Comparison of ENCODE assay signal across 26 cellular contexts in the genomic region with DNA sequence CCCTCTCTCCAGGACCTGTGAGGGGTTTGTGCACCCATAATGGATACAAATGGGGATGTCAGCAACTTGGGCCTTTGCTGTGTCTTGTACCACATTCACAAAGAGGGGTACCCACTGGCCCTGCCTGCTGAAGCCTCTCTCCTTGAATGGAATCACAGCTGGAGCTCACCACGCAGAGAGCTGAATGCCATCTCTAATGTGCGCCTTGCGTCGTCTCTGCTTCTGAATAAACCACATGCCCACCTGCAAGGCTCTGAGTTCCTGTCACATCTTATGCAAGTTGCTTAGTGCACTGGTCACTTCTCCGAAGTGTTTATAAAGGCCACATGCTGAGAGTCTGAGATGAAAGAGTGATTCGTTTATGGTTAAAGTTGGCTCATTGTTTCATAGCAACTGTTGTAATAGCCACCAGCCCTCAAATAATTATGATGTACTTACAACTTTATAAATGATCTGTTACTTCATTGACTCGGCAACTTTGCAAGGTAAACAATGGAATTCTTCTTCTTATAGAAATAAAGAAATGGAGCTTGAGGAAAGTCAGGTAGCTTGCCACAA.
"Had no signal": no experiment of that assay in that cellular context is flagged by ENCODE, and none has a peak within 500 bp of the region (broad histone marks: within the 10 kb centered on the region; RNA-seq: fewer than 3 reads in every experiment).

No MANE protein-coding gene starts in this region.

- ATAC-seq: activated T-cell treated with anti-CD3 and anti-CD28 coated beads, Interleukin-2, amount 50 U/mL, for 4 hours; heart right ventricle; left lung; right cardiac atrium had no signal

- H3K36me3 ChIP-seq: heart right ventricle, left lung, prostate gland, stomach, suprapubic skin, tibial nerve, uterus had no signal

- H3K36me3 Mint-ChIP-seq: activated naive CD8-positive, alpha-beta T cell treated with anti-CD3 and anti-CD28 coated beads, Interleukin-2, amount 10 ng/mL, durations not matched to agents 7 days and 5 days had no signal

- H3K27me3 ChIP-seq: heart right ventricle, left lung, stomach, suprapubic skin, tibial nerve, uterus had no signal

- H3K9me3 Mint-ChIP-seq: activated B cell treated with CpG ODN at 0.5 μM for 24 hours; activated naive CD4-positive, alpha-beta T cell treated with anti-CD3 and anti-CD28 coated beads for 36 hours; activated naive CD8-positive, alpha-beta T cell treated with anti-CD3 and anti-CD28 coated beads, Interleukin-2, amount 10 ng/mL, durations not matched to agents 7 days and 5 days; activated T-cell treated with anti-CD3 and anti-CD28 coated beads, Interleukin-2, amount 50 U/mL, for 4 hours; naive B cell; T-helper 1 cell treated with Interleukin-12 subunit alpha and Interleukin-12 subunit beta and Interleukin-4 antibody, amounts not matched to agents 30 μg/mL and 1 μg/mL, for 36 hours had no signal

- H3K9me3 ChIP-seq: heart right ventricle, left lung, prostate gland, stomach, suprapubic skin, tibial nerve, uterus had no signal

- H3K4me1 Mint-ChIP-seq: activated B cell treated with CpG ODN at 0.5 μM for 24 hours; activated naive CD8-positive, alpha-beta T cell treated with anti-CD3 and anti-CD28 coated beads, Interleukin-2, amount 10 ng/mL, durations not matched to agents 7 days and 5 days had no signal

- H3K4me3 ChIP-seq: coronary artery, heart right ventricle, left lung, lung, prostate gland, stomach, suprapubic skin, tibial nerve, uterus had no signal

- DNase-seq: activated B cell treated with CpG ODN at 0.5 μM for 24 hours; activated CD4-positive, alpha-beta T cell treated with anti-CD3 and anti-CD28 coated beads for 4 hours; activated CD4-positive, alpha-beta T cell treated with anti-CD3 and anti-CD28 coated beads, Interleukin-2, amount 50 U/mL, for 48 hours; activated CD8-positive, alpha-beta memory T cell treated with anti-CD3 and anti-CD28 coated beads, Interleukin-2, amount 50 U/mL, for 48 hours; activated naive CD4-positive, alpha-beta T cell treated with anti-CD3 and anti-CD28 coated beads for 36 hours; activated naive CD8-positive, alpha-beta T cell treated with anti-CD3 and anti-CD28 coated beads, Interleukin-2, amount 10 ng/mL, durations not matched to agents 7 days and 5 days; activated T-cell treated with anti-CD3 and anti-CD28 coated beads, Interleukin-2, amount 50 U/mL, for 4 hours; amniotic stem cell; cerebellar nuclear complex; effector CD4-positive, alpha-beta T cell; foreskin fibroblast; heart right ventricle; left lung; naive B cell; right cardiac atrium; stimulated activated CD4-positive, alpha-beta T cell treated with anti-CD3 and anti-CD28 coated beads, Interleukin-12 subunit alpha, Interleukin-12 subunit beta, amount 100 ng/mL, for 4 hours; stimulated activated CD4-positive, alpha-beta T cell treated with anti-CD3 and anti-CD28 coated beads, Interleukin-4, amount 100 ng/mL, for 4 hours; stomach; T1000; uterus had no signal

- H3K4me3 Mint-ChIP-seq: activated B cell treated with CpG ODN at 0.5 μM for 24 hours; activated naive CD4-positive, alpha-beta T cell treated with anti-CD3 and anti-CD28 coated beads for 36 hours; activated naive CD8-positive, alpha-beta T cell treated with anti-CD3 and anti-CD28 coated beads, Interleukin-2, amount 10 ng/mL, durations not matched to agents 7 days and 5 days; activated T-cell treated with anti-CD3 and anti-CD28 coated beads, Interleukin-2, amount 50 U/mL, for 4 hours; naive B cell; T-helper 1 cell treated with Interleukin-12 subunit alpha and Interleukin-12 subunit beta and Interleukin-4 antibody, amounts not matched to agents 30 μg/mL and 1 μg/mL, for 36 hours had no signal

- H3K27ac Mint-ChIP-seq: activated B cell treated with CpG ODN at 0.5 μM for 24 hours; activated naive CD4-positive, alpha-beta T cell treated with anti-CD3 and anti-CD28 coated beads for 36 hours; activated naive CD8-positive, alpha-beta T cell treated with anti-CD3 and anti-CD28 coated beads, Interleukin-2, amount 10 ng/mL, durations not matched to agents 7 days and 5 days; T-helper 1 cell treated with Interleukin-12 subunit alpha and Interleukin-12 subunit beta and Interleukin-4 antibody, amounts not matched to agents 30 μg/mL and 1 μg/mL, for 36 hours had no signal

- H3K4me1 ChIP-seq: heart right ventricle, left lung, prostate gland, stomach, suprapubic skin, tibial nerve, uterus had no signal

- H3K27me3 Mint-ChIP-seq: activated B cell treated with CpG ODN at 0.5 μM for 24 hours; activated naive CD8-positive, alpha-beta T cell treated with anti-CD3 and anti-CD28 coated beads, Interleukin-2, amount 10 ng/mL, durations not matched to agents 7 days and 5 days; naive B cell had no signal

- H3K27ac ChIP-seq: coronary artery, heart right ventricle, left lung, prostate gland, stomach, suprapubic skin, tibial nerve, uterus had no signal
